27 cellular contexts compared by ENCODE assay signal in genomic region chr1:200727257-200727656, GRCh38.
"Had no signal": no experiment of that assay in that cellular context is flagged by ENCODE, and none has a peak within 500 bp of the region (broad histone marks: within the 10 kb centered on the region; RNA-seq: fewer than 3 reads in every experiment).

No MANE protein-coding gene starts in this region.

- H3K9me3 ChIP-seq: stomach, suprapubic skin, testis, thoracic aorta, thyroid gland, tibial artery, tibial nerve, transverse colon, upper lobe of left lung, upper lobe of right lung, uterus, vagina had no signal

- H3K4me1 ChIP-seq: stomach, suprapubic skin, testis, thyroid gland, transverse colon, upper lobe of left lung, upper lobe of right lung, uterus, vagina had no signal

- FAIRE-seq: urothelium cell line had no signal

- H3K4me3 ChIP-seq: stomach, suprapubic skin, testis, thoracic aorta, thyroid gland, tibial artery, tibial nerve, transverse colon, upper lobe of left lung, upper lobe of right lung, uterus, vagina had no signal

- H3K36me3 ChIP-seq: stomach, suprapubic skin, thoracic aorta, thyroid gland, tibial artery, tibial nerve, transverse colon, upper lobe of left lung, upper lobe of right lung, uterus, vagina had no signal

- DNase-seq: stimulated activated CD4-positive, alpha-beta T cell treated with anti-CD3 and anti-CD28 coated beads, Interleukin-2, amount 100 ng/mL, for 48 hours; stimulated activated CD4-positive, alpha-beta T cell treated with anti-CD3 and anti-CD28 coated beads, Interleukin-4, amount 100 ng/mL, for 1 hour; stimulated activated CD4-positive, alpha-beta T cell treated with anti-CD3 and anti-CD28 coated beads, Interleukin-4, amount 100 ng/mL, for 24 hours; stimulated activated CD4-positive, alpha-beta T cell treated with anti-CD3 and anti-CD28 coated beads, Interleukin-4, amount 100 ng/mL, for 4 hours; stimulated activated CD8-positive, alpha-beta memory T cell treated with anti-CD3 and anti-CD28 coated beads, Interleukin-4, amount 100 ng/mL, for 48 hours; stimulated activated naive B cell treated with anti-CD40 and anti-IgM and Interleukin-4, amounts not matched to agents 10 μg/mL and 1 μg/mL and 100 μg/mL, for 72 hours; stimulated activated naive CD4-positive, alpha-beta T cell; stimulated activated naive CD4-positive, alpha-beta T cell treated with Interleukin-2 at 50 U/mL for 16 hours; stimulated activated naive CD8-positive, alpha-beta T cell treated with anti-CD3 and anti-CD28 coated beads, Interleukin-15, amount 100 ng/mL, for 72 hours; stimulated activated naive CD8-positive, alpha-beta T cell treated with anti-CD3 and anti-CD28 coated beads, Interleukin-15, Interleukin-2, amounts not matched to agents 100 U/mL and 50 U/mL, for 24 hours; stomach; substantia nigra; testis; thyroid gland; tibial artery; transverse colon; trophoblast cell; upper lobe of left lung; upper lobe of right lung; uterus had no signal

- H3K27ac ChIP-seq: stomach, suprapubic skin, testis, thoracic aorta, thyroid gland, tibial artery, tibial nerve, transverse colon, upper lobe of left lung, upper lobe of right lung, uterus, vagina had no signal

- ATAC-seq: stimulated activated effector memory CD8-positive, alpha-beta T cell treated with anti-CD3 and anti-CD28 coated beads, Interleukin-12 subunit alpha, Interleukin-12 subunit beta, amount 100 ng/mL, for 72 hours; stimulated activated memory B cell treated with anti-CD40 and anti-IgM and Interleukin-4, amounts not matched to agents 10 μg/mL and 1 μg/mL and 100 μg/mL, for 72 hours; stimulated activated naive B cell treated with anti-CD40 and anti-IgM and Interleukin-4, amounts not matched to agents 10 μg/mL and 1 μg/mL and 100 μg/mL, for 72 hours; stimulated activated naive CD8-positive, alpha-beta T cell treated with anti-CD3 and anti-CD28 coated beads, Interleukin-15, amount 100 ng/mL, for 72 hours; stimulated activated naive CD8-positive, alpha-beta T cell treated with anti-CD3 and anti-CD28 coated beads, Interleukin-15, Interleukin-2, amounts not matched to agents 100 U/mL and 50 U/mL, for 24 hours; upper lobe of right lung had no signal

- H3K27me3 ChIP-seq: stomach, suprapubic skin, testis, thyroid gland, tibial artery, tibial nerve, transverse colon, upper lobe of left lung, upper lobe of right lung, uterus, vagina had no signal
